In the genomic region with DNA sequence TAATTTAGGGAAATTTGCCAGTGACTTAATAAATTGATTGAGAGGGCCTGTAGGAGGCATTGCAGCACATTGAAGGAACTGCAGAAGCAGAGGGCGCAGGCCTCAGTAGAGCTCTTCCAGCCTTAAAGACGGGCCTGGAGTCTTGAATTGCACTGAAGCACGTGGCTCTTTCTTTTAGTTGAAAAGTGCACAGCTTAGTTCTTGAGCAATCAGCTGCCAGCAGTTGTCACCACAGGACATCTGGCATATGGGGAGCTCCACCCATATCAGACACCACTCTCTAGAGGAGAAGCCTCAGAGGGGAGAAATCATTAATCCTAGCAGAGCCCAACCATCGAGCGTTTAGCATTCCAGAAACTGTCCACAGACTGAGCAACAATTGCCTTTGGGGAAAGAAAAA, we compare ENCODE assay signal across 12 cellular contexts. TPM values are rescaled to one million over a fixed set of nuclear protein-coding genes. Genes with fewer than 3 reads are reported as not detected.
A peak's percentile ranks its signal among the peaks of the same experiment; 100 is the strongest.
DNase-seq lines count a peak whose midpoint lies in the region; ATAC-seq lines count a peak whose summit lies in the region.
"Had no signal": no experiment of that assay in that cellular context is flagged by ENCODE, and none has a peak within 500 bp of the region (broad histone marks: within the 10 kb centered on the region; RNA-seq: fewer than 3 reads in every experiment).

No MANE protein-coding gene starts in this region.

- peak; percentile 67 for ATAC-seq in sciatic nerve
- ATAC-seq in activated T-cell treated with anti-CD3 and anti-CD28 coated beads, Interleukin-2, amount 50 U/mL, for 72 hours (replicated peaks in 1 of 2), result no peak

- H3K9me3 ChIP-seq in HAP-1, result no peaks in the 10 kb centered on the region

- H3K27ac Mint-ChIP-seq in activated T-cell treated with anti-CD3 and anti-CD28 coated beads, Interleukin-2, amount 50 U/mL, for 72 hours, result no peak overlapping the region
- H3K27ac Mint-ChIP-seq: T-helper 1 cell treated with Interleukin-12 subunit alpha and Interleukin-12 subunit beta and Interleukin-4 antibody, amounts not matched to agents 30 μg/mL and 1 μg/mL, for 36 hours had no signal

- DNase-seq in HAP-1 (ENCODE audit: low spot score in 2 of 2) (peak; percentile 64 to 68), NCI-H82 (lab: John Stamatoyannopoulos, UW) (peak; percentile 81), fibroblast of gingiva (ENCODE audit: low read depth) (peak; percentile 79), sciatic nerve (ENCODE audit: low spot score) (no peak), NCI-H2196 treated with DMSO at 0.1 percent for 48 hours (lab: John Stamatoyannopoulos, UW; ENCODE audit: unreplicated experiment) (no peak)
- no peak for DNase-seq in activated CD4-positive, alpha-beta T cell treated with anti-CD3 and anti-CD28 coated beads, Interleukin-2, amount 50 U/mL, for 4 hours
- no peak for DNase-seq in activated T-cell treated with anti-CD3 and anti-CD28 coated beads, Interleukin-2, amount 50 U/mL, for 72 hours
- DNase-seq: activated T-cell treated with anti-CD3 and anti-CD28 coated beads, Interleukin-2, amount 50 U/mL, for 1 hour; stimulated activated naive CD4-positive, alpha-beta T cell had no signal

- peaks cover 14% of the 10 kb centered on the region for H3K27me3 Mint-ChIP-seq in activated T-cell treated with anti-CD3 and anti-CD28 coated beads, Interleukin-2, amount 50 U/mL, for 72 hours (ENCODE audit: low read depth)
- H3K27me3 Mint-ChIP-seq: central memory CD8-positive, alpha-beta T cell had no signal

- H3K27me3 ChIP-seq in HAP-1 (ENCODE audit: low read depth), result no peaks in the 10 kb centered on the region

- H3K4me3 Mint-ChIP-seq in activated T-cell treated with anti-CD3 and anti-CD28 coated beads, Interleukin-2, amount 50 U/mL, for 72 hours, result no peak overlapping the region
- H3K4me3 Mint-ChIP-seq: central memory CD8-positive, alpha-beta T cell; T-helper 1 cell treated with Interleukin-12 subunit alpha and Interleukin-12 subunit beta and Interleukin-4 antibody, amounts not matched to agents 30 μg/mL and 1 μg/mL, for 36 hours had no signal

- H3K36me3 Mint-ChIP-seq in activated T-cell treated with anti-CD3 and anti-CD28 coated beads, Interleukin-2, amount 50 U/mL, for 72 hours (ENCODE audit: insufficient read depth in 2 of 2), result no peaks in the 10 kb centered on the region

- H3K4me1 ChIP-seq in HAP-1, result peaks cover 8% of the 10 kb centered on the region; the same call in 1 of the 2 replicates

- H3K4me1 Mint-ChIP-seq in activated T-cell treated with anti-CD3 and anti-CD28 coated beads, Interleukin-2, amount 50 U/mL, for 72 hours (ENCODE audit: low read depth), result no peaks in the 10 kb centered on the region
- H3K4me1 Mint-ChIP-seq: central memory CD8-positive, alpha-beta T cell had no signal

- no peaks in the 10 kb centered on the region for H3K36me3 ChIP-seq in HAP-1 (replicated peaks)

- in situ Hi-C loops in HAP-1 (cut with MboI; ENCODE audit: low sequenced_read_pairs), result no loop called here

- intact Hi-C loops in sciatic nerve (cut with DNase I), result loop anchor here (10.0 kb wide), 1 partner anchor 986 kb away; no protein-coding TSS in a partner anchor

- no peaks in the 10 kb centered on the region for H3K9me3 Mint-ChIP-seq in activated T-cell treated with anti-CD3 and anti-CD28 coated beads, Interleukin-2, amount 50 U/mL, for 72 hours
- H3K9me3 Mint-ChIP-seq: central memory CD8-positive, alpha-beta T cell; T-helper 1 cell treated with Interleukin-12 subunit alpha and Interleukin-12 subunit beta and Interleukin-4 antibody, amounts not matched to agents 30 μg/mL and 1 μg/mL, for 36 hours had no signal

- H3K4me3 ChIP-seq in HAP-1, result no peak overlapping the region

RNA-seq across cellular contexts. Expression of a gene that starts 16.0 kb away (rescaled TPM):
- 0.40 TPM for total RNA-seq in sciatic nerve
- total RNA-seq in activated T-cell treated with anti-CD3 and anti-CD28 coated beads, Interleukin-2, amount 50 U/mL, for 72 hours, result not detected
- total RNA-seq: NCI-H460 had no signal

Comparison
In these comparisons a context has a peak if more than half of its experiments do, and no peak if none do; other contexts are left out.
1. DNase-seq: peak in HAP-1 (2 of 2), NCI-H82 (single experiment) and fibroblast of gingiva (single experiment); none in sciatic nerve (single experiment), NCI-H2196 treated with DMSO at 0.1 percent for 48 hours (single experiment), activated CD4-positive, alpha-beta T cell treated with anti-CD3 and anti-CD28 coated beads, Interleukin-2, amount 50 U/mL, for 4 hours (0 of 2) and activated T-cell treated with anti-CD3 and anti-CD28 coated beads, Interleukin-2, amount 50 U/mL, for 72 hours (0 of 2).